Comparison of ENCODE assay signal across 8 cellular contexts in the genomic region with DNA sequence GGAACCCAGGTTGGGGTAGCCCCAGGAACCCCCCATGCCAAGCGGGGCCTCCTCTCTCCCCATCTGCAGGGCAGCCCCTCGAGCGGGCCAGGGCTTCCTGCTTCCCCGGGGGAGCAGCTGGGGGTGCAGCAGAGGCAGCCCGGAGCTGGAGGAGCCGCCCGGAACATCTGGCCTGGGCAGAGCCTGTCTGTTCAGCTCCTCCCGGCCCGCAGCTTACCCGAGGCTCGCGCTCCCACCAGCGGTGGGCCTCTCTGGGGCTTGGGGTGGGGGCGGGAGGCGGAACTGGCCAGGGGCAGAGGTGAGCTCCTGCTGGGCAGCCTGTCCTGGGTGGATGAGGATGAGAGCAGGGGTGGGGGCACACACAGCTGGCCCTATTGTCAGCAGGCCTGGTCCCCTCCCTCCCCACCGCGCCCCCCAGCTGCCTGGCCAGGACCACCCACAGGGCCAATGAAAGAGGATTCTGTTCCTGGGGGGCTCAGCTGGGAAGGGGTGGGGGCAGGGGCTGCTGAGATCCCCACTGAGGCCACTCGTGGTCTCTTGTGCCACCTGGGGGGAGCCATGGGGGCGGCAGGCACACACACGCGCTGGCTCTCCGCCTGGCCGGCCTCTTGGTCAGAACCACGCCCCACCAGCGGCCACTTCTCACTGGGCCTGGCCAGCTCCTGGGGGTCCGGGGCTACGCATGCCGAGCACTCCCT. TPM values are rescaled to one million over a fixed set of nuclear protein-coding genes. Genes with fewer than 3 reads are reported as not detected.
DNase-seq lines count a peak whose midpoint lies in the region; ATAC-seq lines count a peak whose summit lies in the region.

No MANE protein-coding gene starts in this region.

- peak; percentile 36 for DNase-seq in COLO668 (lab: John Stamatoyannopoulos, UW; ENCODE audit: unreplicated experiment)
- DNase-seq in NCI-H2171 (lab: John Stamatoyannopoulos, UW) = peak; percentile 81
- peak in 40 of 61 donors; percentile 12 to 75 (median 45) for DNase-seq in caudate nucleus (lab: John Stamatoyannopoulos, UW)
- DNase-seq in naive thymus-derived CD8-positive, alpha-beta T cell = peak in 1 of 10 donors; percentile 31
- no peak for DNase-seq in activated CD4-positive, alpha-beta T cell treated with anti-CD3 and anti-CD28 coated beads for 4 hours

- peaks cover 5 to 28% (median 18%) of the 10 kb centered on the region in 4 donors for H3K4me1 Mint-ChIP-seq in naive thymus-derived CD8-positive, alpha-beta T cell

- H3K27me3 Mint-ChIP-seq in naive thymus-derived CD8-positive, alpha-beta T cell = peaks cover 2 to 52% (median 8%) of the 10 kb centered on the region in 5 donors

- no peaks in the 10 kb centered on the region for H3K9me3 Mint-ChIP-seq in naive thymus-derived CD8-positive, alpha-beta T cell

- ATAC-seq in naive thymus-derived CD8-positive, alpha-beta T cell = peak; percentile 40 to 44
- ATAC-seq in GM19467 (IDR thresholded peaks at IDR 0.05; ENCODE audit: unreplicated experiment) = no peak
- no peak for ATAC-seq in GM21786 (IDR thresholded peaks at IDR 0.05; ENCODE audit: unreplicated experiment)
- ATAC-seq in HG02885 (IDR thresholded peaks at IDR 0.05; ENCODE audit: poor library complexity, unreplicated experiment) = no peak

- H3K4me3 Mint-ChIP-seq in naive thymus-derived CD8-positive, alpha-beta T cell = peak overlapping the region in 2 of 10 donors; percentile 39 to 57

- POLR2A ChIA-PET in naive thymus-derived CD8-positive, alpha-beta T cell (lab: Charles Lee) = interaction anchor here (0.7 to 1.2 kb wide), 4 partner anchors 9 to 54 kb away, joined by 3 to 4 read pairs (median 4); no protein-coding TSS in a partner anchor

- peak overlapping the region; percentile 26 for H3K27ac ChIP-seq in caudate nucleus (ENCODE audit: low read depth, low read length)

- no peak overlapping the region for H3K27ac Mint-ChIP-seq in naive thymus-derived CD8-positive, alpha-beta T cell

- H3K36me3 Mint-ChIP-seq in naive thymus-derived CD8-positive, alpha-beta T cell = peaks cover 0 to 2% (median 0%) of the 10 kb centered on the region in 3 donors

RNA-seq across cellular contexts. Expression of a gene that starts 34.7 kb away (rescaled TPM):
- not detected for total RNA-seq in naive thymus-derived CD8-positive, alpha-beta T cell
- not detected for polyA plus RNA-seq in naive thymus-derived CD8-positive, alpha-beta T cell

Comparison
In these comparisons a context has a peak if more than half of its experiments do, and no peak if none do; other contexts are left out.
1. DNase-seq: peak in COLO668 (single experiment), NCI-H2171 (single experiment) and caudate nucleus (40 of 61); none in activated CD4-positive, alpha-beta T cell treated with anti-CD3 and anti-CD28 coated beads for 4 hours (0 of 2).
2. ATAC-seq: peak in naive thymus-derived CD8-positive, alpha-beta T cell (2 of 2); none in GM19467 (single experiment), GM21786 (single experiment) and HG02885 (single experiment).